ENCODE assay signal across 9 cellular contexts in the genomic region with DNA sequence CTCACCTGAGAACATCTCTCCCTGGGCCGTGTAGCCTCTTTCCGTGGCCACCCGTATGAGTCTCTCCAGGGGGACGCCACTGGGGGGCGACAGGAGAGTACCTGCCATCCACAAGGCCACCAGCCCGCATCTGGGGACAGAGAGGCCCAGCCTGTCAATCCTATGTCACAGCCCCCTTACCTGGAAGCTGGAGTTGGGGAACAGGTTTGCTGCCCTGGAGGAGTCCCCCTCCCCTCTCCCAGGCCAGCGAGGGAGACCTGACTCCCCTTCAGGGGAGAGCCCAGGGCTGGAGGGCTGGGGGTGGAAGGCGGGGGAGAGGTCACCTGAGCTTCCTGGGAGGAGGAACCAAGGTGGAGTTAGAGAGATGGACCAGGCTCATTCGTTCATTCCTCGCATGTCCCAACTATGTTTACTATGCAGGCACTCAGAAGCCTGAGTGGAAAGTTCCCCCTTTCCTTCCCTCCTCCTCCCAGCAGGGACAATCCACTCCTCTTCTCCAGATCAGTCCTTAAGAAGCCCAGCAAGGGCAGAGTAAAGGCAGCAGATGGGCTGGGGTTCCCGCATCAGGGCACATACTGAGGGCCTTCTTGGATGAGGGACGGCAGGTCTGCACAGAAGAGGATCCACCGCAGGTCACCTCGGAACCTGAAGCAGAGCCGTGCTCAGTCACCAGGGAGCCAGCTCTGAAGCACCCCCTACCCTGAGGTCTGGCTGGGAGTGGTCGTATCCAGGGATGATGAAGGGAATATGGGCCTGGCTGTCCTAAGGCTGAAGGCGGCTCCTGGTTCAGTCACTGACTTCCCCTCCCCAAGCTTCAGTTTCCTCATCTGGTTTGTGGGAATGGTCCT. TPM values are rescaled to one million over a fixed set of nuclear protein-coding genes. Genes with fewer than 3 reads are reported as not detected.
A peak's percentile ranks its signal among the peaks of the same experiment; 100 is the strongest.
DNase-seq lines count a peak whose midpoint lies in the region; ATAC-seq and TF ChIP-seq lines count a peak whose summit lies in the region.
"Had no signal": no experiment of that assay in that cellular context is flagged by ENCODE, and none has a peak within 500 bp of the region (broad histone marks: within the 10 kb centered on the region; RNA-seq: fewer than 3 reads in every experiment).

No MANE protein-coding gene starts in this region.

- no peaks in the 10 kb centered on the region for H3F3A ChIP-seq in SK-N-SH (replicated peaks; ENCODE audit: insufficient read depth)

- DNase-seq in SK-N-SH = peak; percentile 51
- peak; percentile 65 for DNase-seq in activated CD4-positive, alpha-beta T cell treated with anti-CD3 and anti-CD28 coated beads, Interleukin-2, amount 10 ng/mL, durations not matched to agents 24 days and 14 days
- peak; percentile 34 for DNase-seq in hepatic stellate cell (ENCODE audit: low spot score)
- DNase-seq in stimulated activated naive B cell treated with anti-CD40 and anti-IgM and Interleukin-4, amounts not matched to agents 10 μg/mL and 1 μg/mL and 100 μg/mL, for 72 hours = no peak
- no peak for DNase-seq in NCI-H1436 treated with DMSO at 0.1 percent for 48 hours (lab: John Stamatoyannopoulos, UW)
- DNase-seq in dedifferentiated amniotic fluid mesenchymal stem cell (ENCODE audit: extremely low spot score) = no peak
- DNase-seq: midbrain had no signal

- H3K9ac ChIP-seq in SK-N-SH = no peak overlapping the region

- no peaks in the 10 kb centered on the region for H3K9me2 ChIP-seq in SK-N-SH

- H4K20me1 ChIP-seq in SK-N-SH (ENCODE audit: insufficient read depth) = no peaks in the 10 kb centered on the region

- H3K4me1 Mint-ChIP-seq in activated CD4-positive, alpha-beta T cell treated with anti-CD3 and anti-CD28 coated beads, Interleukin-2, amount 10 ng/mL, durations not matched to agents 24 days and 14 days = peaks cover 13% of the 10 kb centered on the region
- peaks cover 11 to 15% of the 10 kb centered on the region in 2 donors for H3K4me1 Mint-ChIP-seq in stimulated activated naive B cell treated with anti-CD40 and anti-IgM and Interleukin-4, amounts not matched to agents 10 μg/mL and 1 μg/mL and 100 μg/mL, for 72 hours

- peak overlapping the region in 1 of 2 experiments; percentile 30; a peak in 1 of 4 replicates for H3K27ac ChIP-seq in SK-N-SH (ENCODE audit: low read depth in 2 of 2, low read length in 1 of 2)

- H3K36me3 ChIP-seq in SK-N-SH (replicated peaks in 1 of 2; ENCODE audit: control insufficient read depth in 1 of 2, insufficient read depth in 2 of 2, low read length in 1 of 2) = no peaks in the 10 kb centered on the region

- no peaks in the 10 kb centered on the region for H3K9me3 ChIP-seq in SK-N-SH

- no peaks in the 10 kb centered on the region for H3K9me3 Mint-ChIP-seq in activated CD4-positive, alpha-beta T cell treated with anti-CD3 and anti-CD28 coated beads, Interleukin-2, amount 10 ng/mL, durations not matched to agents 24 days and 14 days
- H3K9me3 Mint-ChIP-seq in stimulated activated naive B cell treated with anti-CD40 and anti-IgM and Interleukin-4, amounts not matched to agents 10 μg/mL and 1 μg/mL and 100 μg/mL, for 72 hours = peaks cover 0 to 2% of the 10 kb centered on the region in 2 donors

- ATAC-seq in SK-N-SH treated with all-trans-retinoic acid at 6 μM for 48 hours (no peak), GM19351 (IDR thresholded peaks at IDR 0.05; ENCODE audit: unreplicated experiment) (no peak)
- ATAC-seq in stimulated activated naive B cell treated with anti-CD40 and anti-IgM and Interleukin-4, amounts not matched to agents 10 μg/mL and 1 μg/mL and 100 μg/mL, for 72 hours (replicated peaks) = no peak

- H3K4me3 ChIP-seq in SK-N-SH (ENCODE audit: low read depth in 2 of 2, low read length in 1 of 2) = no peak overlapping the region

- no peaks in the 10 kb centered on the region for H3K27me3 Mint-ChIP-seq in activated CD4-positive, alpha-beta T cell treated with anti-CD3 and anti-CD28 coated beads, Interleukin-2, amount 10 ng/mL, durations not matched to agents 24 days and 14 days
- H3K27me3 Mint-ChIP-seq in stimulated activated naive B cell treated with anti-CD40 and anti-IgM and Interleukin-4, amounts not matched to agents 10 μg/mL and 1 μg/mL and 100 μg/mL, for 72 hours = no peaks in the 10 kb centered on the region

- POLR2A ChIA-PET in SK-N-SH (lab: Yijun Ruan, JAX) = interaction anchor here (1.2 kb wide), 1 partner anchor 16 kb away, joined by 3 read pairs; no protein-coding TSS in a partner anchor

- TF ChIP-seq CTCF in SK-N-SH (IDR thresholded peaks at IDR 0.05) = no peak; the same call in 1 of the 2 replicates

- no peaks in the 10 kb centered on the region for H3K27me3 ChIP-seq in SK-N-SH (ENCODE audit: insufficient read depth)

- no peaks in the 10 kb centered on the region for H3K36me3 Mint-ChIP-seq in activated CD4-positive, alpha-beta T cell treated with anti-CD3 and anti-CD28 coated beads, Interleukin-2, amount 10 ng/mL, durations not matched to agents 24 days and 14 days (ENCODE audit: low read depth)
- peaks cover 13 to 23% of the 10 kb centered on the region in 2 donors for H3K36me3 Mint-ChIP-seq in stimulated activated naive B cell treated with anti-CD40 and anti-IgM and Interleukin-4, amounts not matched to agents 10 μg/mL and 1 μg/mL and 100 μg/mL, for 72 hours

- intact Hi-C loops in activated CD4-positive, alpha-beta T cell treated with anti-CD3 and anti-CD28 coated beads, Interleukin-2, amount 10 ng/mL, durations not matched to agents 24 days and 14 days (cut with micrococcal nuclease) = no loop called here

- peaks cover 11% of the 10 kb centered on the region for H3K79me2 ChIP-seq in SK-N-SH (ENCODE audit: insufficient read depth)

- H3K4me1 ChIP-seq in SK-N-SH (ENCODE audit: control insufficient read depth in 1 of 2, insufficient read depth in 2 of 2, low read depth in 1 of 2, low read length in 1 of 2) = peaks cover 9 to 11% of the 10 kb centered on the region in 2 experiments; a peak in 1 of 4 replicates

- H3K4me3 Mint-ChIP-seq in activated CD4-positive, alpha-beta T cell treated with anti-CD3 and anti-CD28 coated beads, Interleukin-2, amount 10 ng/mL, durations not matched to agents 24 days and 14 days = no peak overlapping the region
- no peak overlapping the region for H3K4me3 Mint-ChIP-seq in stimulated activated naive B cell treated with anti-CD40 and anti-IgM and Interleukin-4, amounts not matched to agents 10 μg/mL and 1 μg/mL and 100 μg/mL, for 72 hours

- no peak for TF ChIP-seq RAD21 in SK-N-SH (IDR thresholded peaks at IDR 0.05; ENCODE audit: low read length)

- H3K27ac Mint-ChIP-seq in activated CD4-positive, alpha-beta T cell treated with anti-CD3 and anti-CD28 coated beads, Interleukin-2, amount 10 ng/mL, durations not matched to agents 24 days and 14 days = no peak overlapping the region
- H3K27ac Mint-ChIP-seq in stimulated activated naive B cell treated with anti-CD40 and anti-IgM and Interleukin-4, amounts not matched to agents 10 μg/mL and 1 μg/mL and 100 μg/mL, for 72 hours = peak overlapping the region; percentile 34

- WGBS in SK-N-SH (ENCODE audit: low lambda C conversion rate) = 88% methylated on average over 14 of the region's 17 CpGs

- no peak for TF ChIP-seq EP300 in SK-N-SH (IDR thresholded peaks at IDR 0.05; ENCODE audit: borderline replicate concordance in 1 of 2, low read depth in 1 of 2, low read length in 1 of 2)

- CTCF ChIA-PET in SK-N-SH (lab: Yijun Ruan, JAX) = interaction anchor here (1.3 to 3.3 kb wide), 2 partner anchors 75 to 82 kb away, joined by 3 to 10 read pairs; no protein-coding TSS in a partner anchor

- H3K4me2 ChIP-seq in SK-N-SH = no peak overlapping the region

- H2AFZ ChIP-seq in SK-N-SH (ENCODE audit: low read depth) = no peak overlapping the region

TF ChIP-seq in SK-N-SH, 30 proteins besides CTCF, POLR2A, EP300 and RAD21 (continues in another document):
- TF ChIP-seq SMC3 (IDR thresholded peaks at IDR 0.05; ENCODE audit: low read depth, low read length) = 0 out of 2 replicates have a peak, but pooled peaks have one; percentile 8

TF ChIP-seq in SK-N-SH treated with all-trans-retinoic acid at 6 μM for 48 hours, 23 proteins besides CTCF, POLR2A, EP300 and RAD21 (continues in another document):
- TF ChIP-seq OSR1 (CRISPR knock-in tag; IDR thresholded peaks at IDR 0.05) = no peak

RNA-seq across cellular contexts. Expression of a gene that starts 5.5 kb away (rescaled TPM):
- polyA plus RNA-seq in SK-N-SH (2012; rRNA removed) = 4.5 and 6.4 TPM in 2 replicates
- polyA plus RNA-seq in SK-N-SH (2012; cell fraction: cytosol; rRNA removed) = 3.1 and 3.7 TPM in 2 replicates
- polyA plus RNA-seq in SK-N-SH (2012; cell fraction: nucleus; rRNA removed) = 12.9 and 13.9 TPM in 2 replicates
- total RNA-seq in activated CD4-positive, alpha-beta T cell treated with anti-CD3 and anti-CD28 coated beads, Interleukin-2, amount 10 ng/mL, durations not matched to agents 24 days and 14 days = 8.6 and 9.4 TPM in 2 replicates

RNA-seq across cellular contexts. Expression of a gene that starts 6.2 kb away (rescaled TPM):
- polyA plus RNA-seq in SK-N-SH (2012; rRNA removed) = 69.5 and 121 TPM in 2 replicates
- polyA plus RNA-seq in SK-N-SH (2012; cell fraction: cytosol; rRNA removed) = 64.4 and 91.0 TPM in 2 replicates
- polyA plus RNA-seq in SK-N-SH (2012; cell fraction: nucleus; rRNA removed) = 274 and 286 TPM in 2 replicates
- 268 and 273 TPM in 2 replicates for total RNA-seq in activated CD4-positive, alpha-beta T cell treated with anti-CD3 and anti-CD28 coated beads, Interleukin-2, amount 10 ng/mL, durations not matched to agents 24 days and 14 days

RNA-seq across cellular contexts. Expression of a gene that starts 27.9 kb away (rescaled TPM):
- 6.3 and 7.4 TPM in 2 replicates for polyA plus RNA-seq in SK-N-SH (2012; rRNA removed)
- 4.2 and 5.7 TPM in 2 replicates for polyA plus RNA-seq in SK-N-SH (2012; cell fraction: cytosol; rRNA removed)
- 11.9 and 12.2 TPM in 2 replicates for polyA plus RNA-seq in SK-N-SH (2012; cell fraction: nucleus; rRNA removed)
- 7.7 and 8.6 TPM in 2 replicates for total RNA-seq in activated CD4-positive, alpha-beta T cell treated with anti-CD3 and anti-CD28 coated beads, Interleukin-2, amount 10 ng/mL, durations not matched to agents 24 days and 14 days

RNA-seq across cellular contexts. Expression of a gene that starts 28.1 kb away (rescaled TPM):
- polyA plus RNA-seq in SK-N-SH (2012; rRNA removed) = 41.9 and 43.8 TPM in 2 replicates
- 15.9 and 22.5 TPM in 2 replicates for polyA plus RNA-seq in SK-N-SH (2012; cell fraction: cytosol; rRNA removed)
- polyA plus RNA-seq in SK-N-SH (2012; cell fraction: nucleus; rRNA removed) = 115 and 123 TPM in 2 replicates
- 32.5 and 33.4 TPM in 2 replicates for total RNA-seq in activated CD4-positive, alpha-beta T cell treated with anti-CD3 and anti-CD28 coated beads, Interleukin-2, amount 10 ng/mL, durations not matched to agents 24 days and 14 days

RNA-seq across cellular contexts. Expression of a gene that starts 30.5 kb away (rescaled TPM):
- polyA plus RNA-seq in SK-N-SH (2012; rRNA removed) = 0.47 TPM in 1 of 2 replicates, not detected in the other
- 0.38 TPM in 1 of 2 replicates, not detected in the other for polyA plus RNA-seq in SK-N-SH (2012; cell fraction: cytosol; rRNA removed)
- polyA plus RNA-seq in SK-N-SH (2012; cell fraction: nucleus; rRNA removed) = 0.22 and 0.50 TPM in 2 replicates
- total RNA-seq in activated CD4-positive, alpha-beta T cell treated with anti-CD3 and anti-CD28 coated beads, Interleukin-2, amount 10 ng/mL, durations not matched to agents 24 days and 14 days = 0.56 TPM in 1 of 2 replicates, not detected in the other

Comparison
In these comparisons a context has a peak if more than half of its experiments do, and no peak if none do; other contexts are left out.
1. DNase-seq: peak in SK-N-SH (single experiment), activated CD4-positive, alpha-beta T cell treated with anti-CD3 and anti-CD28 coated beads, Interleukin-2, amount 10 ng/mL, durations not matched to agents 24 days and 14 days (single experiment) and hepatic stellate cell (single experiment); none in stimulated activated naive B cell treated with anti-CD40 and anti-IgM and Interleukin-4, amounts not matched to agents 10 μg/mL and 1 μg/mL and 100 μg/mL, for 72 hours (single experiment), NCI-H1436 treated with DMSO at 0.1 percent for 48 hours (single experiment) and dedifferentiated amniotic fluid mesenchymal stem cell (single experiment).